ENCODE assay signal across 14 cellular contexts in genomic region chr12:45343269-45344051, GRCh38.
A peak's percentile ranks its signal among the peaks of the same experiment; 100 is the strongest.
DNase-seq lines count a peak whose midpoint lies in the region; ATAC-seq, FAIRE-seq and TF ChIP-seq lines count a peak whose summit lies in the region.
"Had no signal": no experiment of that assay in that cellular context is flagged by ENCODE, and none has a peak within 500 bp of the region (broad histone marks: within the 10 kb centered on the region; RNA-seq: fewer than 3 reads in every experiment).

No MANE protein-coding gene starts in this region.

- H3K4me3 ChIP-seq in choroid plexus epithelial cell (ENCODE audit: low read depth, low read length), result no peak overlapping the region
- H3K4me3 ChIP-seq in mesendoderm (ENCODE audit: low read length), result no peak overlapping the region
- H3K4me3 ChIP-seq: ovary had no signal

- H2BK120ac ChIP-seq in mesendoderm (ENCODE audit: low read depth, low read length), result no peak overlapping the region

- no peaks in the 10 kb centered on the region for H3K79me1 ChIP-seq in mesendoderm (ENCODE audit: low read length)

- H3K56ac ChIP-seq in mesendoderm (ENCODE audit: low read length), result no peak overlapping the region

- no peak overlapping the region for H3K27ac ChIP-seq in mesendoderm (ENCODE audit: low read depth, low read length)
- H3K27ac ChIP-seq: ovary had no signal

- no peak overlapping the region for H3K4ac ChIP-seq in mesendoderm (ENCODE audit: low read depth, low read length)

- no peak overlapping the region for H4K8ac ChIP-seq in mesendoderm (ENCODE audit: low read depth, low read length)

- DNase-seq in AG20443 (ENCODE audit: low spot score) (peak; percentile 70), HTR-8/SVneo (ENCODE audit: insufficient read length, low spot score) (peak; percentile 25), choroid plexus epithelial cell (ENCODE audit: low read depth) (peak; percentile 58), mesendoderm (peak; percentile 55), NOMO-1 treated with dmso at 0.1 percent for 144 hours (lab: John Stamatoyannopoulos, UW; ENCODE audit: unreplicated experiment) (no peak), hypothalamus (lab: John Stamatoyannopoulos, UW) (no peak)
- DNase-seq: amniotic stem cell; H7; NCI-H1092; NCI-H526 treated with DMSO at 0.1 percent for 48 hours; ovary; stimulated activated CD4-positive, alpha-beta T cell treated with anti-CD3 and anti-CD28 coated beads, Interleukin-4, amount 100 ng/mL, for 1 hour had no signal

- H4K5ac ChIP-seq in mesendoderm (ENCODE audit: low read length), result no peak overlapping the region

- H2AK5ac ChIP-seq in mesendoderm (ENCODE audit: low read length), result no peak overlapping the region

- H2BK5ac ChIP-seq in mesendoderm (ENCODE audit: low read length), result no peak overlapping the region

- H3K36me3 ChIP-seq in mesendoderm (ENCODE audit: control insufficient read depth, insufficient read depth, low read length), result no peaks in the 10 kb centered on the region
- H3K36me3 ChIP-seq: ovary had no signal

- no peak overlapping the region for H3K9ac ChIP-seq in mesendoderm (ENCODE audit: low read length)

- H3K27me3 ChIP-seq in mesendoderm (ENCODE audit: insufficient read depth, low read length, poor library complexity), result no peaks in the 10 kb centered on the region
- H3K27me3 ChIP-seq: ovary had no signal

- no peaks in the 10 kb centered on the region for H3K4me1 ChIP-seq in mesendoderm (ENCODE audit: control insufficient read depth, low read depth, low read length)

- no CpG with 5 or more reads among the region's 6 CpGs for WGBS in mesendoderm (ENCODE audit: extremely low coverage, insufficient coverage, low lambda C conversion rate)

- TF ChIP-seq CTCF in choroid plexus epithelial cell (conservative IDR thresholded peaks at IDR 0.05; ENCODE audit: low read depth, low read length), result no peak

- no peak for FAIRE-seq in HTR-8/SVneo (lab: Jason Lieb, UNC)

- ATAC-seq in HG03039 (IDR thresholded peaks at IDR 0.05; ENCODE audit: unreplicated experiment), result no peak
- no peak for ATAC-seq in GM19467 (IDR thresholded peaks at IDR 0.05; ENCODE audit: unreplicated experiment)

- H2BK15ac ChIP-seq in mesendoderm (replicated peaks; ENCODE audit: low read depth), result no peak overlapping the region

- H3K79me2 ChIP-seq in mesendoderm (ENCODE audit: control insufficient read depth, insufficient read depth, low read length), result no peaks in the 10 kb centered on the region

- H3K18ac ChIP-seq in mesendoderm (ENCODE audit: low read length), result no peak overlapping the region

- H3K23ac ChIP-seq in mesendoderm (ENCODE audit: low read length), result no peak overlapping the region

- no peak overlapping the region for H3K4me2 ChIP-seq in mesendoderm (ENCODE audit: low read length)

Comparison
In these comparisons a context has a peak if more than half of its experiments do, and no peak if none do; other contexts are left out.
1. DNase-seq: peak in AG20443 (single experiment), HTR-8/SVneo (single experiment), choroid plexus epithelial cell (single experiment) and mesendoderm (single experiment); none in NOMO-1 treated with dmso at 0.1 percent for 144 hours (single experiment) and hypothalamus (0 of 51).